22 cellular contexts compared by ENCODE assay signal in genomic region chr6:167779123-167779992, GRCh38. TPM values are rescaled to one million over a fixed set of nuclear protein-coding genes. Genes with fewer than 3 reads are reported as not detected.
DNase-seq lines count a peak whose midpoint lies in the region; ATAC-seq, FAIRE-seq and TF ChIP-seq lines count a peak whose summit lies in the region.
"Had no signal": no experiment of that assay in that cellular context is flagged by ENCODE, and none has a peak within 500 bp of the region (broad histone marks: within the 10 kb centered on the region; RNA-seq: fewer than 3 reads in every experiment).

No MANE protein-coding gene starts in this region.

- no peak overlapping the region for H3K27ac ChIP-seq in BLaER1 treated with 17β-estradiol and CSF1 and Interleukin-3, amounts not matched to agents 10 nM and 100 nM
- H3K27ac ChIP-seq in body of pancreas (peak overlapping the region in 3 of 4 donors; percentile 75 to 81 (median 78)), pancreas (peak overlapping the region; percentile 6 to 61 (median 58)), endodermal cell (ENCODE audit: low read depth, low read length) (no peak overlapping the region)
- H3K27ac ChIP-seq: KMS-11 had no signal

- FAIRE-seq in pancreas (lab: Jason Lieb, UNC) = no peak
- FAIRE-seq: A204.1, G401.6, GM12891, GM18507 had no signal

- no peaks in the 10 kb centered on the region for H3K27me3 Mint-ChIP-seq in endodermal cell (ENCODE audit: insufficient read depth)

- H4K20me1 ChIP-seq in BLaER1 treated with 17β-estradiol and CSF1 and Interleukin-3, amounts not matched to agents 10 nM and 100 nM = no peaks in the 10 kb centered on the region

- no peaks in the 10 kb centered on the region for H3K36me3 ChIP-seq in BLaER1 treated with 17β-estradiol and CSF1 and Interleukin-3, amounts not matched to agents 10 nM and 100 nM
- no peaks in the 10 kb centered on the region for H3K36me3 ChIP-seq in body of pancreas (replicated peaks in 1 of 2; ENCODE audit: insufficient read depth in 1 of 2, low read depth in 2 of 2)
- H3K36me3 ChIP-seq in pancreas = no peaks in the 10 kb centered on the region
- H3K36me3 ChIP-seq in endodermal cell (ENCODE audit: control insufficient read depth, insufficient read depth, low read length) = no peaks in the 10 kb centered on the region

- H3K4me3 Mint-ChIP-seq in endodermal cell = no peak overlapping the region
- H3K4me3 Mint-ChIP-seq: GM23338 had no signal

- no peaks in the 10 kb centered on the region for H3K9me3 Mint-ChIP-seq in endodermal cell
- H3K9me3 Mint-ChIP-seq: GM23338 had no signal

- no peaks in the 10 kb centered on the region for H3K9me3 ChIP-seq in BLaER1 treated with 17β-estradiol and CSF1 and Interleukin-3, amounts not matched to agents 10 nM and 100 nM (replicated peaks in 1 of 11)
- no peaks in the 10 kb centered on the region for H3K9me3 ChIP-seq in body of pancreas
- H3K9me3 ChIP-seq in pancreas = no peaks in the 10 kb centered on the region
- no peaks in the 10 kb centered on the region for H3K9me3 ChIP-seq in endodermal cell (ENCODE audit: control insufficient read depth, low read length)

- DNase-seq in NCI-H1436 (lab: John Stamatoyannopoulos, UW) (peak; percentile 65), body of pancreas (peak in 2 of 4 donors; percentile 41 to 54), pancreas (peak in 2 of 6 donors; percentile 26 to 32), endodermal cell (no peak), NCI-H2029 treated with DMSO at 0.1 percent for 48 hours (lab: John Stamatoyannopoulos, UW) (no peak)
- DNase-seq: C1 segment of cervical spinal cord, DND-41, NCI-H1048, NCI-H1930, NCI-H226, NCI-H524 treated with DMSO at 0.1 percent for 48 hours, OCI-M1, SHP77 treated with DMSO at 0.1 percent for 48 hours had no signal

- H3K4me2 ChIP-seq in BLaER1 treated with 17β-estradiol and CSF1 and Interleukin-3, amounts not matched to agents 10 nM and 100 nM = peak overlapping the region in 8 of 11 experiments; percentile 10 to 50 (median 24); a peak in 9 of 22 replicates
- H3K4me2 ChIP-seq: GM23338, KMS-11 had no signal

- H3K27me3 ChIP-seq in BLaER1 treated with 17β-estradiol and CSF1 and Interleukin-3, amounts not matched to agents 10 nM and 100 nM = no peaks in the 10 kb centered on the region
- no peaks in the 10 kb centered on the region for H3K27me3 ChIP-seq in body of pancreas
- H3K27me3 ChIP-seq in pancreas = no peaks in the 10 kb centered on the region
- H3K27me3 ChIP-seq in endodermal cell (ENCODE audit: control insufficient read depth, insufficient read depth, low read length, poor library complexity, severe bottlenecking) = no peaks in the 10 kb centered on the region

- H3K9ac ChIP-seq in BLaER1 treated with 17β-estradiol and CSF1 and Interleukin-3, amounts not matched to agents 10 nM and 100 nM = no peak overlapping the region
- H3K9ac ChIP-seq in endodermal cell (ENCODE audit: extremely low read depth, low read length, poor library complexity, severe bottlenecking) = no peak overlapping the region
- H3K9ac ChIP-seq: KMS-11 had no signal

- H3K27ac Mint-ChIP-seq in endodermal cell = no peak overlapping the region
- H3K27ac Mint-ChIP-seq: GM23338 had no signal

- 62 to 69% methylated on average over 20 of the region's 20 CpGs for WGBS in body of pancreas, 2 donors
- WGBS in pancreas, 2 donors = 68 to 70% methylated on average over 20 of the region's 20 CpGs
- WGBS in endodermal cell (ENCODE audit: insufficient coverage in 1 of 2, insufficient read length in 1 of 2), 2 experiments = 93 to 96% methylated on average over 17 to 20 of the region's 20 CpGs

- H3K4me1 ChIP-seq in BLaER1 treated with 17β-estradiol and CSF1 and Interleukin-3, amounts not matched to agents 10 nM and 100 nM = peaks cover 0 to 26% (median 19%) of the 10 kb centered on the region in 10 experiments; a peak in 14 of 20 replicates
- H3K4me1 ChIP-seq in body of pancreas (peaks cover 26% of the 10 kb centered on the region), pancreas (no peaks in the 10 kb centered on the region), endodermal cell (ENCODE audit: control insufficient read depth, insufficient read depth, low read length) (no peaks in the 10 kb centered on the region)

- TF ChIP-seq POLR2A in body of pancreas (IDR thresholded peaks at IDR 0.05) = no peak

- ATAC-seq in body of pancreas (peak; percentile 54), pancreas (peak; percentile 16 to 57 (median 44)), HG02678 (IDR thresholded peaks at IDR 0.05; ENCODE audit: unreplicated experiment) (no peak), HG03139 (IDR thresholded peaks at IDR 0.05; ENCODE audit: unreplicated experiment) (no peak)
- ATAC-seq: GM23338 had no signal

- H3K4me1 Mint-ChIP-seq in endodermal cell = no peaks in the 10 kb centered on the region

- no peaks in the 10 kb centered on the region for H3K36me3 Mint-ChIP-seq in endodermal cell (ENCODE audit: low read depth)

- H3K4me3 ChIP-seq in BLaER1 treated with 17β-estradiol and CSF1 and Interleukin-3, amounts not matched to agents 10 nM and 100 nM = no peak overlapping the region
- H3K4me3 ChIP-seq in body of pancreas (no peak overlapping the region), pancreas (no peak overlapping the region), endodermal cell (ENCODE audit: low read length) (no peak overlapping the region)
- H3K4me3 ChIP-seq: GM23338 had no signal

- intact Hi-C loops in body of pancreas (cut with DNase I) (no loop called here), pancreas (cut with DNase I) (no loop called here)

- no peak for TF ChIP-seq CTCF in body of pancreas (IDR thresholded peaks at IDR 0.05)
- no peak for TF ChIP-seq CTCF in pancreas (IDR thresholded peaks at IDR 0.05)
- TF ChIP-seq CTCF in endodermal cell (conservative IDR thresholded peaks at IDR 0.05) = no peak

RNA-seq across cellular contexts. Expression of gene AFDN, which starts 47.4 kb away (rescaled TPM):
- total RNA-seq in body of pancreas (100 to 1,000 TPM; 160 to 195 TPM), pancreas (100 to 1,000 TPM in 1 of 6 donors, 10 to 100 TPM in 5; 66.6 to 122 (median 75.7) TPM), endodermal cell (100 to 1,000 TPM; 214 to 239 TPM)
- 10 to 100 TPM; 55.2 to 56.7 TPM for polyA plus RNA-seq in pancreas
- polyA plus RNA-seq in endodermal cell (2013, experiment 1 of 2) = 167 TPM
- 150 TPM for polyA plus RNA-seq in endodermal cell (2013, experiment 2 of 2)

Comparison
In these comparisons a context has a peak if more than half of its experiments do, and no peak if none do; other contexts are left out.
1. H3K27ac ChIP-seq: peak in body of pancreas (3 of 4) and pancreas (4 of 4); none in BLaER1 treated with 17β-estradiol and CSF1 and Interleukin-3, amounts not matched to agents 10 nM and 100 nM (0 of 11) and endodermal cell (single experiment).
2. ATAC-seq: peak in body of pancreas (single experiment) and pancreas (4 of 4); none in HG02678 (single experiment) and HG03139 (single experiment).